Comparison of ENCODE assay signal across 11 cellular contexts in the genomic region with DNA sequence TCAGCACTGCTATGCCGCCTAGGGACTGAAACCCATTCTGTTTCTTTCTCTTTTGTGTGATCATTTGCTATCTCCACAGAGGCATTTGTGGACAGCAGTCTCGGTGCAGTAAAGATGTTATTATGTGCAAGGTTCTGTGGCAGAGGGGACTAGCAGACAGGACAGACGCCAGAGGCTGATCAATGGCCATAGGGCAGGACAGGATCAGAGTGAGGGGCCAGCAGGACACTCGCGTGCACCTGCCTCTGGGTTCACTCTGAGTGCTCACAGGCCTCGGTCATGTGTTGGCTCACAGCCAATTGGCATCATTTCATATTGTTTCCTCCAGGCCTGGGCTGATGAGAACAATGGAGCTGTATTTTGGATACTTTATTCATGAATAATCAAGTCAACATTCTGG.
A peak's percentile ranks its signal among the peaks of the same experiment; 100 is the strongest.
DNase-seq lines count a peak whose midpoint lies in the region; ATAC-seq, FAIRE-seq and TF ChIP-seq lines count a peak whose summit lies in the region.
"Had no signal": no experiment of that assay in that cellular context is flagged by ENCODE, and none has a peak within 500 bp of the region (broad histone marks: within the 10 kb centered on the region; RNA-seq: fewer than 3 reads in every experiment).

No MANE protein-coding gene starts in this region.

- peaks cover 5% of the 10 kb centered on the region for H3K9me3 Mint-ChIP-seq in activated T-cell treated with anti-CD3 and anti-CD28 coated beads, Interleukin-2, amount 50 U/mL, for 4 hours
- H3K9me3 Mint-ChIP-seq: activated B cell treated with CpG ODN at 0.5 μM for 24 hours had no signal

- H3K9me3 ChIP-seq in H1 (ENCODE audit: insufficient read depth in 2 of 2, low read depth in 1 of 2, low read length in 1 of 2) (no peaks in the 10 kb centered on the region), ovary (no peaks in the 10 kb centered on the region)
- H3K9me3 ChIP-seq: prostate gland had no signal

- no peak overlapping the region for H3K56ac ChIP-seq in H1 (replicated peaks; ENCODE audit: insufficient read length, low read depth, low read length)

- H4K91ac ChIP-seq in H1 (replicated peaks; ENCODE audit: insufficient read length, low read length) = no peak overlapping the region

- no peak overlapping the region for H2BK120ac ChIP-seq in H1 (replicated peaks; ENCODE audit: low read depth, low read length)

- H3K4me3 ChIP-seq in H1 (ENCODE audit: extremely low read depth in 1 of 4, insufficient read depth in 2 of 4, low read depth in 3 of 4, low read length in 4 of 4) (no peak overlapping the region), ovary (no peak overlapping the region)
- H3K4me3 ChIP-seq: prostate gland had no signal

- no peak overlapping the region for H4K8ac ChIP-seq in H1 (ENCODE audit: extremely low read depth, insufficient read depth, low read length)

- DNase-seq in HT-29 (ENCODE audit: low spot score) (peak; percentile 82), NCI-H460 (ENCODE audit: extremely low read depth, low read depth) (peak; percentile 59), H1 (ENCODE audit: low read depth in 1 of 2, low spot score in 2 of 2) (no peak), ovary (peak; percentile 12 to 39 (median 21)), posterior vena cava (ENCODE audit: low spot score) (no peak), NCI-H526 (lab: John Stamatoyannopoulos, UW) (no peak), HCEC 1CT (no peak)
- no peak for DNase-seq in activated T-cell treated with anti-CD3 and anti-CD28 coated beads, Interleukin-2, amount 50 U/mL, for 4 hours
- DNase-seq: activated B cell treated with CpG ODN at 0.5 μM for 24 hours, NCI-H446 treated with DMSO at 0.1 percent for 48 hours had no signal

- H2BK15ac ChIP-seq in H1 (ENCODE audit: low read length) = no peak overlapping the region

- POLR2A ChIA-PET in H1 (lab: Charles Lee; ENCODE audit: partially characterized antibody) = no interaction called here

- no peaks in the 10 kb centered on the region for H3K36me3 Mint-ChIP-seq in activated T-cell treated with anti-CD3 and anti-CD28 coated beads, Interleukin-2, amount 50 U/mL, for 4 hours (ENCODE audit: insufficient read depth)

- TF ChIP-seq EP300 in H1 (IDR thresholded peaks at IDR 0.05; ENCODE audit: borderline replicate concordance in 1 of 2, low read depth in 2 of 2, low read length in 2 of 2) (no peak), ovary (IDR thresholded peaks at IDR 0.05) (no peak)

- no peaks in the 10 kb centered on the region for H3K23me2 ChIP-seq in H1 (ENCODE audit: low read depth, low read length)

- H3K4me3 Mint-ChIP-seq in activated T-cell treated with anti-CD3 and anti-CD28 coated beads, Interleukin-2, amount 50 U/mL, for 4 hours = no peak overlapping the region
- H3K4me3 Mint-ChIP-seq: activated B cell treated with CpG ODN at 0.5 μM for 24 hours had no signal

- CTCF ChIA-PET in H1 (lab: Charles Lee; ENCODE audit: partially characterized antibody) = no interaction called here

- no peaks in the 10 kb centered on the region for H3K27me3 Mint-ChIP-seq in activated T-cell treated with anti-CD3 and anti-CD28 coated beads, Interleukin-2, amount 50 U/mL, for 4 hours (ENCODE audit: low read depth)

- H4K20me1 ChIP-seq in H1 (replicated peaks in 1 of 2; ENCODE audit: control insufficient read depth in 1 of 2, insufficient read depth in 2 of 2, low read length in 2 of 2) = no peaks in the 10 kb centered on the region

- H3K27ac ChIP-seq in H1 (ENCODE audit: low read depth, low read length) (no peak overlapping the region), ovary (no peak overlapping the region)
- H3K27ac ChIP-seq: prostate gland had no signal

- no peak overlapping the region for H2BK12ac ChIP-seq in H1 (ENCODE audit: low read depth, low read length)

- TF ChIP-seq CTCF in H1 (IDR thresholded peaks at IDR 0.05; ENCODE audit: control extremely low read depth in 1 of 3, insufficient read depth in 1 of 3, low read depth in 1 of 3, low read length in 3 of 3) = no peak
- no peak for TF ChIP-seq CTCF in ovary (IDR thresholded peaks at IDR 0.05)

- H3K27me3 ChIP-seq in H1 (replicated peaks in 1 of 4; ENCODE audit: control insufficient read depth in 3 of 4, extremely low read depth in 1 of 4, insufficient read depth in 3 of 4, low read length in 3 of 4) (peaks cover 0 to 1% (median 0%) of the 10 kb centered on the region in 4 experiments; a peak in 1 of 7 replicates), ovary (no peaks in the 10 kb centered on the region)

- no peak overlapping the region for H3K4me2 ChIP-seq in H1 (ENCODE audit: insufficient read depth in 1 of 2, low read depth in 2 of 2, low read length in 2 of 2)

- TF ChIP-seq POLR2A in H1 (IDR thresholded peaks at IDR 0.05; ENCODE audit: control extremely low read depth in 1 of 2, low read depth in 2 of 2, low read length in 2 of 2) (no peak), ovary (IDR thresholded peaks at IDR 0.05) (no peak)

- no peak for TF ChIP-seq RAD21 in H1 (IDR thresholded peaks at IDR 0.05 in 1 of 2, conservative IDR thresholded peaks at IDR 0.05 in 1 of 2; ENCODE audit: low read depth in 2 of 2, low read length in 2 of 2)

- no peak overlapping the region for H2AFZ ChIP-seq in H1 (ENCODE audit: low read length)

- H3K79me2 ChIP-seq in H1 (ENCODE audit: control insufficient read depth in 1 of 2, insufficient read depth in 2 of 2, low read length in 2 of 2) = no peaks in the 10 kb centered on the region

- no peak overlapping the region for H3K23ac ChIP-seq in H1 (ENCODE audit: insufficient read length)

- H3K4me1 ChIP-seq in H1 (replicated peaks in 1 of 4; ENCODE audit: control insufficient read depth in 3 of 4, insufficient read depth in 4 of 4, low read length in 3 of 4) = 0 out of 7 replicates have a peak, but pooled peaks cover 0 to 3% (median 0%) of the 10 kb centered on the region in 4 experiments
- peaks cover 2% of the 10 kb centered on the region for H3K4me1 ChIP-seq in ovary (ENCODE audit: insufficient read depth)
- H3K4me1 ChIP-seq: prostate gland had no signal

- H3K4ac ChIP-seq in H1 (replicated peaks; ENCODE audit: insufficient read length, low read depth, low read length) = no peak overlapping the region

- WGBS in H1 (ENCODE audit: extremely low coverage in 1 of 2, insufficient coverage in 1 of 2, insufficient read length in 1 of 2, insufficient replicate concordance in 2 of 2, low coverage in 1 of 2, low lambda C conversion rate in 2 of 2, missing lambda C conversion rate in 1 of 2), 2 experiments = 91% methylated on average over 6 of the region's 6 CpGs; no CpG with 5 or more reads in 1 of the 2 experiments
- 38 to 44% (median 44%) methylated on average over 6 of the region's 6 CpGs for WGBS in ovary, 3 donors

- no peaks in the 10 kb centered on the region for H3K36me3 ChIP-seq in H1 (ENCODE audit: control insufficient read depth in 2 of 4, insufficient read depth in 4 of 4, low read length in 3 of 4)
- H3K36me3 ChIP-seq in ovary = no peaks in the 10 kb centered on the region
- H3K36me3 ChIP-seq: prostate gland had no signal

- H4K5ac ChIP-seq in H1 (ENCODE audit: insufficient read length, low read depth, low read length) = no peak overlapping the region

- no peak overlapping the region for H3K14ac ChIP-seq in H1 (ENCODE audit: insufficient read length)

- H3K18ac ChIP-seq in H1 (ENCODE audit: extremely low read depth, low read length) = no peak overlapping the region

- FAIRE-seq in H1 (lab: Jason Lieb, UNC) = no peak

- intact Hi-C loops in ovary (cut with DNase I) (no loop called here), posterior vena cava (cut with DNase I) (no loop called here)

- no peak overlapping the region for H2BK20ac ChIP-seq in H1 (ENCODE audit: low read length)

- no peak overlapping the region for H2BK5ac ChIP-seq in H1 (ENCODE audit: low read depth, low read length)

- H3K79me1 ChIP-seq in H1 (ENCODE audit: low read depth, low read length) = no peaks in the 10 kb centered on the region

- no peak for ATAC-seq in activated T-cell treated with anti-CD3 and anti-CD28 coated beads, Interleukin-2, amount 50 U/mL, for 4 hours

- no peaks in the 10 kb centered on the region for H3K4me1 Mint-ChIP-seq in activated T-cell treated with anti-CD3 and anti-CD28 coated beads, Interleukin-2, amount 50 U/mL, for 4 hours (ENCODE audit: low read depth)
- H3K4me1 Mint-ChIP-seq: activated B cell treated with CpG ODN at 0.5 μM for 24 hours had no signal

- H2AK5ac ChIP-seq in H1 (ENCODE audit: low read depth, low read length) = no peak overlapping the region

- H3K9ac ChIP-seq in H1 (replicated peaks in 1 of 4; ENCODE audit: extremely low read depth in 1 of 4, low read depth in 3 of 4, low read length in 3 of 4) = no peak overlapping the region

TF ChIP-seq in H1, 55 proteins besides CTCF, POLR2A, EP300 and RAD21:
- TF ChIP-seq, protein P1, sequence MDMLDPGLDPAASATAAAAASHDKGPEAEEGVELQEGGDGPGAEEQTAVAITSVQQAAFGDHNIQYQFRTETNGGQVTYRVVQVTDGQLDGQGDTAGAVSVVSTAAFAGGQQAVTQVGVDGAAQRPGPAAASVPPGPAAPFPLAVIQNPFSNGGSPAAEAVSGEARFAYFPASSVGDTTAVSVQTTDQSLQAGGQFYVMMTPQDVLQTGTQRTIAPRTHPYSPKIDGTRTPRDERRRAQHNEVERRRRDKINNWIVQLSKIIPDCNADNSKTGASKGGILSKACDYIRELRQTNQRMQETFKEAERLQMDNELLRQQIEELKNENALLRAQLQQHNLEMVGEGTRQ (IDR thresholded peaks at IDR 0.05; ENCODE audit: low read length) = peak; percentile 30; the same call in 1 of the 2 replicates
- TF ChIP-seq EGR1 (IDR thresholded peaks at IDR 0.05; ENCODE audit: borderline replicate concordance, low read depth, low read length) = no peak
TF ChIP-seq in H1: peak in this region for 1.

Comparison
In these comparisons a context has a peak if more than half of its experiments do, and no peak if none do; other contexts are left out.
1. DNase-seq: peak in HT-29 (single experiment), NCI-H460 (single experiment) and ovary (5 of 5); none in H1 (0 of 2), posterior vena cava (single experiment), NCI-H526 (0 of 2), activated T-cell treated with anti-CD3 and anti-CD28 coated beads, Interleukin-2, amount 50 U/mL, for 4 hours (single experiment) and HCEC 1CT (single experiment).